In the genomic region with DNA sequence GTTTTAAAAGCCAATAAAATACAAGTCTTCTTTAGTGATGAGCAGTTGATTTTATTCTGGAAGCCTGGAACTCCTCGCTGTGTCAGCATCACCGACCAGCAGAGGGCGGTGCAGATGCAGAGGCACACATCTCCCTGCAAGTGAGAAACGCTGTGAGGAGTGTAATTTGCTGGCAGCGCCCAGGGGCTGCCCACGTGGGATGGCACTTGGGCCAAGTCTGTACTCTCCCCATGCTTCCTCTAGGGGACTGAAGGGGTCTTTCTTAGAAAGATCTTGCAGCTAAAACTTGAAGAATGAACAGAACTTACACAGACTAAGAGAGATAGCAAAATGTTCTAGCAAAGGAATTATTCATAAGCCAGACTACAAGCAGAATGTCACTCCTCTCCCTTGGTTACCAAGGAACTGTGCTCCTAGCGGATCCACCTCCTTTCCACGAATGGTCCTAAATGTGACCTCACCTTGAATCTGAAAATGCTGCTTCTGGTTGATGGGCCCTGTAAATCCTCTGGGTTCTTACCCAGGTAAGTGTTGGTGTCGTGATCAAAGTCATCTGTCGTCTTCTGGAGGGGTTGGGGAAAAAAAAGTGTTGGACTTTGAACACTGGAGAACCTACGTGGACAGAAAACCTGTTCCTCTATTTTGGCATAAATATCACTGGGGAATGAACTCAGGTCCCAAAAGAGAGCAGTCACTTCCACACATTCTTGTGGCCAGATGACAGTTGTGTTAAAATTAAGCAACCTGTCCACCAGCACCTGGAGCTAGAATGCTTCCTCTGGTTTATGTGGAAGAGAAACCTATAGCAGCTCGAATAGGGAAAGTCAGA, we compare ENCODE assay signal across 8 cellular contexts. TPM values are rescaled to one million over a fixed set of nuclear protein-coding genes. Genes with fewer than 3 reads are reported as not detected.
DNase-seq lines count a peak whose midpoint lies in the region; ATAC-seq and TF ChIP-seq lines count a peak whose summit lies in the region.

No MANE protein-coding gene starts in this region.

- H3K27ac ChIP-seq in osteoblast (ENCODE audit: low read depth, low read length) (no peak overlapping the region), thoracic aorta (no peak overlapping the region)

- H2AFZ ChIP-seq in osteoblast (ENCODE audit: low read length), result no peak overlapping the region

- no peaks in the 10 kb centered on the region for H3K79me2 ChIP-seq in osteoblast (ENCODE audit: insufficient read depth, low read length)

- TF ChIP-seq CTCF in osteoblast (IDR thresholded peaks at IDR 0.05; ENCODE audit: extremely low read depth, low read depth, low read length) (peak; percentile 99), thoracic aorta (IDR thresholded peaks at IDR 0.05) (peak; percentile 84)

- no peaks in the 10 kb centered on the region for H4K20me1 ChIP-seq in osteoblast (ENCODE audit: insufficient read depth, low read length)

- H3K4me2 ChIP-seq in osteoblast (ENCODE audit: insufficient read depth, low read length), result no peak overlapping the region

- no peaks in the 10 kb centered on the region for H3K4me1 ChIP-seq in osteoblast (ENCODE audit: insufficient read depth, low read length)
- peaks cover 0 to 10% of the 10 kb centered on the region in 2 donors for H3K4me1 ChIP-seq in thoracic aorta (ENCODE audit: control insufficient read depth in 1 of 2, low read depth in 2 of 2)

- DNase-seq in EL (peak; percentile 71), RPMI8226 (peak; percentile 90), foreskin melanocyte (peak; percentile 77), osteoblast (ENCODE audit: insufficient read length, low spot score, missing footprints) (peak; percentile 92), thoracic aorta (ENCODE audit: low spot score) (peak; percentile 27)
- peak; percentile 51 for DNase-seq in activated T-helper 2 cell treated with anti-CD3 and anti-CD28 coated beads, Interferon-gamma antibody, Interleukin-2, Interleukin-4, amounts not matched to agents 10 μg/mL and 5 μg/mL and 100 μg/mL, durations not matched to agents 14 hours and 24 hours and 36 hours (ENCODE audit: low spot score)

- peak; percentile 86 for ATAC-seq in GM21723 (IDR thresholded peaks at IDR 0.05; ENCODE audit: unreplicated experiment)
- ATAC-seq in thoracic aorta (ENCODE audit: insufficient number of reproducible peaks, low FRiP score, low read depth), result peak; percentile 46

- H3K27ac Mint-ChIP-seq in activated T-helper 2 cell treated with anti-CD3 and anti-CD28 coated beads, Interferon-gamma antibody, Interleukin-2, Interleukin-4, amounts not matched to agents 10 μg/mL and 5 μg/mL and 100 μg/mL, durations not matched to agents 14 hours and 24 hours and 36 hours, result no peak overlapping the region

- H3K9me3 ChIP-seq in osteoblast (ENCODE audit: low read depth, low read length) (no peaks in the 10 kb centered on the region), thoracic aorta (no peaks in the 10 kb centered on the region)

- no peak for TF ChIP-seq EP300 in Ishikawa (IDR thresholded peaks at IDR 0.05; ENCODE audit: borderline replicate concordance)

- H3K4me3 ChIP-seq in osteoblast (ENCODE audit: insufficient read depth, low read length), result no peak overlapping the region
- no peak overlapping the region for H3K4me3 ChIP-seq in thoracic aorta

- H3K27me3 Mint-ChIP-seq in activated T-helper 2 cell treated with anti-CD3 and anti-CD28 coated beads, Interferon-gamma antibody, Interleukin-2, Interleukin-4, amounts not matched to agents 10 μg/mL and 5 μg/mL and 100 μg/mL, durations not matched to agents 14 hours and 24 hours and 36 hours (ENCODE audit: low read depth), result peaks cover 4% of the 10 kb centered on the region

- peaks cover 9% of the 10 kb centered on the region for H3K4me1 Mint-ChIP-seq in activated T-helper 2 cell treated with anti-CD3 and anti-CD28 coated beads, Interferon-gamma antibody, Interleukin-2, Interleukin-4, amounts not matched to agents 10 μg/mL and 5 μg/mL and 100 μg/mL, durations not matched to agents 14 hours and 24 hours and 36 hours (ENCODE audit: low read depth)

- no peaks in the 10 kb centered on the region for H3K36me3 Mint-ChIP-seq in activated T-helper 2 cell treated with anti-CD3 and anti-CD28 coated beads, Interferon-gamma antibody, Interleukin-2, Interleukin-4, amounts not matched to agents 10 μg/mL and 5 μg/mL and 100 μg/mL, durations not matched to agents 14 hours and 24 hours and 36 hours (ENCODE audit: low read depth)

- no peaks in the 10 kb centered on the region for H3K27me3 ChIP-seq in osteoblast (ENCODE audit: insufficient read depth, low read length)
- H3K27me3 ChIP-seq in thoracic aorta (replicated peaks; ENCODE audit: insufficient read depth), result no peaks in the 10 kb centered on the region

- intact Hi-C loops in activated T-helper 2 cell treated with anti-CD3 and anti-CD28 coated beads, Interferon-gamma antibody, Interleukin-2, Interleukin-4, amounts not matched to agents 10 μg/mL and 5 μg/mL and 100 μg/mL, durations not matched to agents 14 hours and 24 hours and 36 hours (cut with micrococcal nuclease), result loop anchor here (1.0 to 2.0 kb wide), 2 partner anchors 21 to 134 kb away; no protein-coding TSS in a partner anchor

- peak; percentile 76 for TF ChIP-seq RAD21 in Ishikawa (IDR thresholded peaks at IDR 0.05; ENCODE audit: low read depth)

- H3K36me3 ChIP-seq in osteoblast (ENCODE audit: insufficient read depth, low read length) (no peaks in the 10 kb centered on the region), thoracic aorta (no peaks in the 10 kb centered on the region)

- H3K9me3 Mint-ChIP-seq in activated T-helper 2 cell treated with anti-CD3 and anti-CD28 coated beads, Interferon-gamma antibody, Interleukin-2, Interleukin-4, amounts not matched to agents 10 μg/mL and 5 μg/mL and 100 μg/mL, durations not matched to agents 14 hours and 24 hours and 36 hours, result no peaks in the 10 kb centered on the region

- H3K4me3 Mint-ChIP-seq in activated T-helper 2 cell treated with anti-CD3 and anti-CD28 coated beads, Interferon-gamma antibody, Interleukin-2, Interleukin-4, amounts not matched to agents 10 μg/mL and 5 μg/mL and 100 μg/mL, durations not matched to agents 14 hours and 24 hours and 36 hours (ENCODE audit: low read depth), result no peak overlapping the region

TF ChIP-seq in Ishikawa, 13 proteins besides CTCF, POLR2A, EP300 and RAD21:
- TF ChIP-seq, protein P1, sequence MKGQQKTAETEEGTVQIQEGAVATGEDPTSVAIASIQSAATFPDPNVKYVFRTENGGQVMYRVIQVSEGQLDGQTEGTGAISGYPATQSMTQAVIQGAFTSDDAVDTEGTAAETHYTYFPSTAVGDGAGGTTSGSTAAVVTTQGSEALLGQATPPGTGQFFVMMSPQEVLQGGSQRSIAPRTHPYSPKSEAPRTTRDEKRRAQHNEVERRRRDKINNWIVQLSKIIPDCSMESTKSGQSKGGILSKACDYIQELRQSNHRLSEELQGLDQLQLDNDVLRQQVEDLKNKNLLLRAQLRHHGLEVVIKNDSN (IDR thresholded peaks at IDR 0.05), result peak; percentile 68
- TF ChIP-seq TEAD4 (IDR thresholded peaks at IDR 0.05) (no peak), NFIC (IDR thresholded peaks at IDR 0.05) (no peak), TCF12 (IDR thresholded peaks at IDR 0.05; ENCODE audit: low read depth) (no peak), YY1 (IDR thresholded peaks at IDR 0.05; ENCODE audit: low read depth) (no peak), CREB1 (IDR thresholded peaks at IDR 0.05; ENCODE audit: low read depth) (no peak), ZBTB7A (IDR thresholded peaks at IDR 0.05; ENCODE audit: low read depth) (no peak)
- TF ChIP-seq, protein P2, sequence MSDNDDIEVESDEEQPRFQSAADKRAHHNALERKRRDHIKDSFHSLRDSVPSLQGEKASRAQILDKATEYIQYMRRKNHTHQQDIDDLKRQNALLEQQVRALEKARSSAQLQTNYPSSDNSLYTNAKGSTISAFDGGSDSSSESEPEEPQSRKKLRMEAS (IDR thresholded peaks at IDR 0.05), result peak; percentile 45; the same call in 1 of the 2 replicates
- TF ChIP-seq, protein P3, sequence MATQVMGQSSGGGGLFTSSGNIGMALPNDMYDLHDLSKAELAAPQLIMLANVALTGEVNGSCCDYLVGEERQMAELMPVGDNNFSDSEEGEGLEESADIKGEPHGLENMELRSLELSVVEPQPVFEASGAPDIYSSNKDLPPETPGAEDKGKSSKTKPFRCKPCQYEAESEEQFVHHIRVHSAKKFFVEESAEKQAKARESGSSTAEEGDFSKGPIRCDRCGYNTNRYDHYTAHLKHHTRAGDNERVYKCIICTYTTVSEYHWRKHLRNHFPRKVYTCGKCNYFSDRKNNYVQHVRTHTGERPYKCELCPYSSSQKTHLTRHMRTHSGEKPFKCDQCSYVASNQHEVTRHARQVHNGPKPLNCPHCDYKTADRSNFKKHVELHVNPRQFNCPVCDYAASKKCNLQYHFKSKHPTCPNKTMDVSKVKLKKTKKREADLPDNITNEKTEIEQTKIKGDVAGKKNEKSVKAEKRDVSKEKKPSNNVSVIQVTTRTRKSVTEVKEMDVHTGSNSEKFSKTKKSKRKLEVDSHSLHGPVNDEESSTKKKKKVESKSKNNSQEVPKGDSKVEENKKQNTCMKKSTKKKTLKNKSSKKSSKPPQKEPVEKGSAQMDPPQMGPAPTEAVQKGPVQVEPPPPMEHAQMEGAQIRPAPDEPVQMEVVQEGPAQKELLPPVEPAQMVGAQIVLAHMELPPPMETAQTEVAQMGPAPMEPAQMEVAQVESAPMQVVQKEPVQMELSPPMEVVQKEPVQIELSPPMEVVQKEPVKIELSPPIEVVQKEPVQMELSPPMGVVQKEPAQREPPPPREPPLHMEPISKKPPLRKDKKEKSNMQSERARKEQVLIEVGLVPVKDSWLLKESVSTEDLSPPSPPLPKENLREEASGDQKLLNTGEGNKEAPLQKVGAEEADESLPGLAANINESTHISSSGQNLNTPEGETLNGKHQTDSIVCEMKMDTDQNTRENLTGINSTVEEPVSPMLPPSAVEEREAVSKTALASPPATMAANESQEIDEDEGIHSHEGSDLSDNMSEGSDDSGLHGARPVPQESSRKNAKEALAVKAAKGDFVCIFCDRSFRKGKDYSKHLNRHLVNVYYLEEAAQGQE (IDR thresholded peaks at IDR 0.05; ENCODE audit: low read depth), result no peak

RNA-seq across cellular contexts. Expression of a gene that starts 31.8 kb away (rescaled TPM):
- total RNA-seq in activated T-helper 2 cell treated with anti-CD3 and anti-CD28 coated beads, Interferon-gamma antibody, Interleukin-2, Interleukin-4, amounts not matched to agents 10 μg/mL and 5 μg/mL and 100 μg/mL, durations not matched to agents 14 hours and 24 hours and 36 hours, result 3.4 and 4.0 TPM in 2 replicates
- 1.4 and 1.8 TPM in 2 replicates for total RNA-seq in osteoblast
- 1 to 10 TPM; 4.7 to 5.3 TPM for total RNA-seq in thoracic aorta

Comparison
In these comparisons a context has a peak if more than half of its experiments do, and no peak if none do; other contexts are left out.
1. DNase-seq: peak in every context shown above with its lines; median percentile 92 in osteoblast; 90 in RPMI8226; 77 in foreskin melanocyte; 71 in EL; 51 in activated T-helper 2 cell treated with anti-CD3 and anti-CD28 coated beads, Interferon-gamma antibody, Interleukin-2, Interleukin-4, amounts not matched to agents 10 μg/mL and 5 μg/mL and 100 μg/mL, durations not matched to agents 14 hours and 24 hours and 36 hours; 27 in thoracic aorta.